Comparison of ENCODE assay signal across 1 cellular context in genomic region chr7:97009753-97010732, GRCh38.
TF ChIP-seq lines count a peak whose summit lies in the region.

No MANE protein-coding gene starts in this region.

TF ChIP-seq in WTC11, 78 proteins besides CTCF, POLR2A, EP300 and RAD21 (continued from another document):
- TF ChIP-seq PRDM15 (CRISPR knock-in tag; IDR thresholded peaks at IDR 0.05) (no peak), ZNF532 (CRISPR knock-in tag; IDR thresholded peaks at IDR 0.05; ENCODE audit: borderline replicate concordance) (no peak), USF1 (CRISPR knock-in tag; IDR thresholded peaks at IDR 0.05) (no peak), SOX15 (CRISPR knock-in tag; IDR thresholded peaks at IDR 0.05) (no peak), TEAD4 (CRISPR knock-in tag; IDR thresholded peaks at IDR 0.05) (no peak), HMGA2 (CRISPR knock-in tag; IDR thresholded peaks at IDR 0.05) (no peak)
- TF ChIP-seq, protein P1, sequence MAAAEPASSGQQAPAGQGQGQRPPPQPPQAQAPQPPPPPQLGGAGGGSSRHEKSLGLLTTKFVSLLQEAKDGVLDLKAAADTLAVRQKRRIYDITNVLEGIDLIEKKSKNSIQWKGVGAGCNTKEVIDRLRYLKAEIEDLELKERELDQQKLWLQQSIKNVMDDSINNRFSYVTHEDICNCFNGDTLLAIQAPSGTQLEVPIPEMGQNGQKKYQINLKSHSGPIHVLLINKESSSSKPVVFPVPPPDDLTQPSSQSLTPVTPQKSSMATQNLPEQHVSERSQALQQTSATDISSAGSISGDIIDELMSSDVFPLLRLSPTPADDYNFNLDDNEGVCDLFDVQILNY (CRISPR knock-in tag; IDR thresholded peaks at IDR 0.05): no peak
- TF ChIP-seq, protein P2, sequence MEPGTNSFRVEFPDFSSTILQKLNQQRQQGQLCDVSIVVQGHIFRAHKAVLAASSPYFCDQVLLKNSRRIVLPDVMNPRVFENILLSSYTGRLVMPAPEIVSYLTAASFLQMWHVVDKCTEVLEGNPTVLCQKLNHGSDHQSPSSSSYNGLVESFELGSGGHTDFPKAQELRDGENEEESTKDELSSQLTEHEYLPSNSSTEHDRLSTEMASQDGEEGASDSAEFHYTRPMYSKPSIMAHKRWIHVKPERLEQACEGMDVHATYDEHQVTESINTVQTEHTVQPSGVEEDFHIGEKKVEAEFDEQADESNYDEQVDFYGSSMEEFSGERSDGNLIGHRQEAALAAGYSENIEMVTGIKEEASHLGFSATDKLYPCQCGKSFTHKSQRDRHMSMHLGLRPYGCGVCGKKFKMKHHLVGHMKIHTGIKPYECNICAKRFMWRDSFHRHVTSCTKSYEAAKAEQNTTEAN (CRISPR knock-in tag; IDR thresholded peaks at IDR 0.05): no peak
